10 cellular contexts compared by ENCODE assay signal in the genomic region with DNA sequence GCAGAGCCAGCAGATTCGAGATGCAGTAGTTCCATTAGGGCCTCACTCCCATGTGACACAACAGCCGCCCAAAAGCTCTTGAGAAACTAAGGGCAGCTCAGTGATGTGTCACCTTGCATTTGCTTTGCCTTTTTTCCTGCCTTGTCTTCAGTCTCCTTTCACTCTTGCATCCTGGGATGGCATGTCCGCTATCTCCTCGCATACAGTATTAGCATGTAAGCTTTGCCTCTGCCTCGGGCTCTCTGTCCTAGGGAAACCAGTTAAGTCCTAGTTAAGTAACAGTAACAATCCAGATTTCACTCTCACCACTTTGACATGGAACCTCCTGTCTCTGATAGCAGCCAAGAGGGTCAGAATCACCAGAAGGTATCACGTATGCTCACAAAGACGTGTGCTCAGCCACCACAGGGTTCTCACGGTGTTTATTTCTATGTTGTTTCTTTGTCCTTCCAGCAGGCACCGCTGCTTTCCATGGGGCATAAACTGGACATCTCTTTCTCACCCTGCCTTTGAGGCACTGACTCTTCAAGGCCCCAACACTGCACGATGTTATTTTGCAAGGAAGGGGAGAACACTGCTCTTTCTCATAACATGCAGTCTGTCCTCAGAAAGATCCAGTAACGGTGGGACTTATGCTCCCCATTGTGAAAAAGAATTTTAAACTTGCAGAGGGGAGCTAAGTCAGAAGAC. TPM values are rescaled to one million over a fixed set of nuclear protein-coding genes. Genes with fewer than 3 reads are reported as not detected.
DNase-seq lines count a peak whose midpoint lies in the region; ATAC-seq, FAIRE-seq and TF ChIP-seq lines count a peak whose summit lies in the region.
"Had no signal": no experiment of that assay in that cellular context is flagged by ENCODE, and none has a peak within 500 bp of the region (broad histone marks: within the 10 kb centered on the region; RNA-seq: fewer than 3 reads in every experiment).

No MANE protein-coding gene starts in this region.

- no peaks in the 10 kb centered on the region for H3K9me3 ChIP-seq in mesenchymal stem cell (ENCODE audit: control insufficient read depth, low read length)
- H3K9me3 ChIP-seq in HAP-1 = no peaks in the 10 kb centered on the region
- H3K9me3 ChIP-seq in CD4-positive, alpha-beta memory T cell (ENCODE audit: control insufficient read depth in 1 of 2, low read length in 2 of 2) = no peaks in the 10 kb centered on the region
- peaks cover 11% of the 10 kb centered on the region for H3K9me3 ChIP-seq in HepG2 (ENCODE audit: low read length)

- H3K18ac ChIP-seq in mesenchymal stem cell (ENCODE audit: low read depth in 1 of 2, low read length in 2 of 2) = peak overlapping the region; percentile 8 to 79

- H3K14ac ChIP-seq in mesenchymal stem cell (ENCODE audit: low read length in 2 of 2) = peak overlapping the region in 1 of 2 experiments; percentile 55

- TF ChIP-seq EP300 in HepG2 (IDR thresholded peaks at IDR 0.05; ENCODE audit: low read depth in 2 of 2, low read length in 2 of 2) (no peak), HepG2 (CRISPR knock-in tag; IDR thresholded peaks at IDR 0.05; ENCODE audit: borderline replicate concordance) (no peak)

- H2BK15ac ChIP-seq in mesenchymal stem cell (ENCODE audit: low read depth, poor library complexity, severe bottlenecking) = peak overlapping the region; percentile 65

- no peak overlapping the region for H3K4me3 Mint-ChIP-seq in CD4-positive, alpha-beta memory T cell
- H3K4me3 Mint-ChIP-seq: T-cell had no signal

- H3K4me3 ChIP-seq in epithelial cell of esophagus (ENCODE audit: low read length) (no peak overlapping the region), mesenchymal stem cell (ENCODE audit: insufficient read depth in 1 of 2, low read depth in 1 of 2, low read length in 2 of 2) (no peak overlapping the region), urinary bladder (ENCODE audit: low read depth, low read length) (no peak overlapping the region), HAP-1 (no peak overlapping the region), HepG2 (replicated peaks in 1 of 3; ENCODE audit: insufficient read depth in 1 of 3, low read depth in 2 of 3, low read length in 3 of 3) (no peak overlapping the region)
- H3K4me3 ChIP-seq in CD4-positive, alpha-beta memory T cell (ENCODE audit: low read length in 2 of 2) = no peak overlapping the region

- CTCF ChIA-PET in RWPE1 (lab: Yijun Ruan, JAX) = no interaction called here
- CTCF ChIA-PET in CD4-positive, alpha-beta memory T cell (lab: Charles Lee; ENCODE audit: partially characterized antibody) = no interaction called here
- CTCF ChIA-PET in HepG2 (lab: Yijun Ruan, JAX; ENCODE audit: low intra/inter-chr PET ratio, low total read pairs) = no interaction called here

- H3K27ac Mint-ChIP-seq in CD4-positive, alpha-beta memory T cell = no peak overlapping the region
- H3K27ac Mint-ChIP-seq: T-cell had no signal

- intact Hi-C loops in CD4-positive, alpha-beta memory T cell (cut with micrococcal nuclease) = no loop called here
- intact Hi-C loops in HepG2 (cut with micrococcal nuclease; ENCODE audit: unreplicated experiment) = no loop called here

- DNase-seq in RWPE1 (ENCODE audit: low spot score) (no peak), epithelial cell of esophagus (ENCODE audit: low read depth) (peak; percentile 22), mesenchymal stem cell (no peak), HAP-1 (ENCODE audit: low spot score in 2 of 2) (no peak), MV-4-11 (lab: John Stamatoyannopoulos, UW) (no peak), HepG2 (ENCODE audit: low spot score) (no peak)
- DNase-seq in CD4-positive, alpha-beta memory T cell = no peak
- DNase-seq: T-cell had no signal

- no peak overlapping the region for H3K4me2 ChIP-seq in mesenchymal stem cell (ENCODE audit: low read length, poor library complexity, severe bottlenecking)
- no peak overlapping the region for H3K4me2 ChIP-seq in HepG2 (ENCODE audit: low read depth, low read length)

- peaks cover 0 to 4% (median 0%) of the 10 kb centered on the region in 8 donors for H3K9me3 Mint-ChIP-seq in CD4-positive, alpha-beta memory T cell
- H3K9me3 Mint-ChIP-seq: T-cell had no signal

- in situ Hi-C loops in HAP-1 (cut with MboI; ENCODE audit: low sequenced_read_pairs) (no loop called here), HepG2 (cut with HindIII; ENCODE audit: extremely low pct_ligation_motif_present, low pct_unique_long_range_greater_than_20kb) (no loop called here)

- H3K27ac ChIP-seq in RWPE1 = peak overlapping the region; percentile 89
- peak overlapping the region; percentile 97 for H3K27ac ChIP-seq in mesenchymal stem cell (ENCODE audit: low read length, poor library complexity, severe bottlenecking)
- peak overlapping the region; percentile 69 for H3K27ac ChIP-seq in urinary bladder (ENCODE audit: low read depth)
- H3K27ac ChIP-seq in CD4-positive, alpha-beta memory T cell (ENCODE audit: low read depth, low read length) = no peak overlapping the region
- H3K27ac ChIP-seq in HepG2 (ENCODE audit: extremely low read length, insufficient read depth, low read length) = no peak overlapping the region

- no peaks in the 10 kb centered on the region for H4K20me1 ChIP-seq in HepG2 (ENCODE audit: insufficient read depth, low read length)

- no peaks in the 10 kb centered on the region for H3K79me2 ChIP-seq in HepG2 (ENCODE audit: insufficient read depth, low read length)

- H3K27me3 ChIP-seq in mesenchymal stem cell (ENCODE audit: control insufficient read depth in 1 of 2, insufficient read depth in 1 of 2, low read length in 2 of 2) (no peaks in the 10 kb centered on the region), HAP-1 (ENCODE audit: low read depth) (no peaks in the 10 kb centered on the region), HepG2 (ENCODE audit: control insufficient read depth in 1 of 2, insufficient read depth in 2 of 2, low read length in 2 of 2) (no peaks in the 10 kb centered on the region)
- H3K27me3 ChIP-seq in CD4-positive, alpha-beta memory T cell (ENCODE audit: insufficient read depth, low read length) = no peaks in the 10 kb centered on the region

- no peak for TF ChIP-seq RAD21 in HepG2 (CRISPR knock-in tag; IDR thresholded peaks at IDR 0.05)

- H3K23ac ChIP-seq in mesenchymal stem cell (ENCODE audit: low read length in 2 of 2) = no peak overlapping the region

- H3K36me3 ChIP-seq in mesenchymal stem cell (ENCODE audit: control insufficient read depth in 1 of 2, insufficient read depth in 2 of 2, low read depth in 1 of 2, low read length in 2 of 2) (no peaks in the 10 kb centered on the region), urinary bladder (ENCODE audit: insufficient read depth) (no peaks in the 10 kb centered on the region), HAP-1 (replicated peaks) (no peaks in the 10 kb centered on the region), HepG2 (replicated peaks in 1 of 2; ENCODE audit: control insufficient read depth in 1 of 2, insufficient read depth in 2 of 2, low read length in 2 of 2) (no peaks in the 10 kb centered on the region)
- no peaks in the 10 kb centered on the region for H3K36me3 ChIP-seq in CD4-positive, alpha-beta memory T cell (ENCODE audit: insufficient read depth, low read length)

- TF ChIP-seq POLR2A in HepG2 (IDR thresholded peaks at IDR 0.05; ENCODE audit: insufficient read depth in 1 of 2, low read depth in 2 of 2, low read length in 2 of 2) = no peak

- H2AK5ac ChIP-seq in mesenchymal stem cell (ENCODE audit: low read length, severe bottlenecking) = peak overlapping the region; percentile 97

- H2BK120ac ChIP-seq in mesenchymal stem cell (ENCODE audit: low read depth, low read length) = peak overlapping the region; percentile 96

- FAIRE-seq in HepG2 (lab: Jason Lieb, UNC) = no peak

- no peaks in the 10 kb centered on the region for H3K36me3 Mint-ChIP-seq in CD4-positive, alpha-beta memory T cell
- H3K36me3 Mint-ChIP-seq: T-cell had no signal

- no TSS peak for BruUV-seq in HepG2 (replicated peaks; lab: Mats Ljungman, UMichigan)

- H3K9ac ChIP-seq in mesenchymal stem cell (ENCODE audit: low read length) = peak overlapping the region; percentile 72
- H3K9ac ChIP-seq in HepG2 (ENCODE audit: insufficient read depth, low read depth, low read length) = no peak overlapping the region

- H4K91ac ChIP-seq in mesenchymal stem cell (ENCODE audit: low read length) = peak overlapping the region; percentile 71

- H3K79me1 ChIP-seq in mesenchymal stem cell (replicated peaks; ENCODE audit: low read length, poor library complexity, severe bottlenecking) = no peaks in the 10 kb centered on the region

- peak overlapping the region; percentile 11 to 76 for H2BK12ac ChIP-seq in mesenchymal stem cell (ENCODE audit: low read length in 2 of 2)

- peak overlapping the region; percentile 43 to 92 for H3K4ac ChIP-seq in mesenchymal stem cell (ENCODE audit: low read depth in 1 of 2, low read length in 2 of 2)

- ATAC-seq in HepG2 = no peak
- ATAC-seq: T-cell had no signal

- peak overlapping the region; percentile 54 for H2BK5ac ChIP-seq in mesenchymal stem cell (ENCODE audit: low read depth, low read length, poor library complexity, severe bottlenecking)

- peak overlapping the region; percentile 89 for H4K8ac ChIP-seq in mesenchymal stem cell (ENCODE audit: low read length)

- H3K4me1 Mint-ChIP-seq in CD4-positive, alpha-beta memory T cell = no peaks in the 10 kb centered on the region
- H3K4me1 Mint-ChIP-seq: T-cell had no signal

- H3K4me1 ChIP-seq in mesenchymal stem cell (ENCODE audit: control insufficient read depth, insufficient read depth, low read depth, low read length) = peaks cover 20% of the 10 kb centered on the region
- H3K4me1 ChIP-seq in urinary bladder (ENCODE audit: insufficient read depth) = no peaks in the 10 kb centered on the region
- peaks cover 36% of the 10 kb centered on the region for H3K4me1 ChIP-seq in HAP-1
- H3K4me1 ChIP-seq in CD4-positive, alpha-beta memory T cell (ENCODE audit: insufficient read depth, low read length) = no peaks in the 10 kb centered on the region
- peaks cover 45% of the 10 kb centered on the region for H3K4me1 ChIP-seq in HepG2 (ENCODE audit: insufficient read depth, low read length)

- H2AFZ ChIP-seq in mesenchymal stem cell (ENCODE audit: low read depth, low read length) (peak overlapping the region; percentile 21), HepG2 (ENCODE audit: low read length) (no peak overlapping the region)

- TF ChIP-seq CTCF in RWPE1 (conservative IDR thresholded peaks at IDR 0.05; ENCODE audit: low read depth) = no peak
- TF ChIP-seq CTCF in epithelial cell of esophagus (IDR thresholded peaks at IDR 0.05; ENCODE audit: insufficient read depth, low read depth, low read length, missing control alignments) = no peak
- TF ChIP-seq CTCF in HepG2 (CRISPR knock-in tag; IDR thresholded peaks at IDR 0.05) = no peak

- H3K27me3 Mint-ChIP-seq in CD4-positive, alpha-beta memory T cell = peaks cover 3% of the 10 kb centered on the region in 2 donors

- POLR2A ChIA-PET in RWPE1 (lab: Yijun Ruan, JAX; ENCODE audit: low non-redundant PET) = no interaction called here
- POLR2A ChIA-PET in CD4-positive, alpha-beta memory T cell (lab: Charles Lee; ENCODE audit: partially characterized antibody) = no interaction called here
- POLR2A ChIA-PET in HepG2 (lab: Yijun Ruan, JAX) = no interaction called here

- 60% methylated on average over 11 of the region's 11 CpGs for WGBS in mesenchymal stem cell
- 70% methylated on average over 11 of the region's 11 CpGs for whole genome bisulfite sequencing in urinary bladder
- 92% methylated on average over 11 of the region's 11 CpGs for WGBS in HepG2 (ENCODE audit: low lambda C conversion rate)

RNA-seq across cellular contexts. Expression of gene SORBS2, which starts 26.7 kb away (rescaled TPM):
- polyA plus RNA-seq in mesenchymal stem cell (2013, experiment 1 of 2) = 3.0 TPM
- polyA plus RNA-seq in mesenchymal stem cell (2013, experiment 2 of 2) = 4.4 TPM
- 83.4 TPM for total RNA-seq in urinary bladder
- 493 TPM for polyA plus RNA-seq in urinary bladder
- not detected for total RNA-seq in CD4-positive, alpha-beta memory T cell
- polyA plus RNA-seq in CD4-positive, alpha-beta memory T cell = not detected
- total RNA-seq in HepG2 (2016; rRNA removed; fragmentation: Illumina TruSeq; extraction: Trizol) = 25.0 and 29.0 TPM in 2 replicates
- total RNA-seq in HepG2 (2016; cell fraction: cytosol; rRNA removed; fragmentation: Illumina TruSeq; extraction: Trizol; ENCODE audit: low read depth) = 7.2 and 7.3 TPM in 2 replicates
- total RNA-seq in HepG2 (2016; cell fraction: insoluble cytoplasmic fraction; rRNA removed; fragmentation: Illumina TruSeq; extraction: Trizol) = 26.0 and 26.2 TPM in 2 replicates
- total RNA-seq in HepG2 (2016; cell fraction: membrane; rRNA removed; fragmentation: Illumina TruSeq; extraction: Trizol) = 12.8 and 16.4 TPM in 2 replicates
- total RNA-seq in HepG2 (2016; cell fraction: nucleus; rRNA removed; fragmentation: Illumina TruSeq; extraction: Trizol) = 62.8 and 62.9 TPM in 2 replicates
- 55.9 and 80.5 TPM in 2 replicates for polyA plus RNA-seq in HepG2 (2011; rRNA removed)
- polyA plus RNA-seq in HepG2 (2011; cell fraction: cytosol; rRNA removed) = 38.4 and 48.7 TPM in 2 replicates
- 61.7 and 83.9 TPM in 2 replicates for polyA plus RNA-seq in HepG2 (2011; cell fraction: nucleus; rRNA removed)
- polyA plus RNA-seq in HepG2 (2012) = 34.7 and 45.4 TPM in 2 replicates
- polyA plus RNA-seq in HepG2 (2016; cell fraction: cytosol; fragmentation: Illumina TruSeq; extraction: Trizol; ENCODE audit: low read depth) = 1.7 and 2.6 TPM in 2 replicates
- 29.6 and 32.7 TPM in 2 replicates for polyA plus RNA-seq in HepG2 (2016; cell fraction: insoluble cytoplasmic fraction; fragmentation: Illumina TruSeq; extraction: Trizol; ENCODE audit: low read depth)
- 9.9 and 11.6 TPM in 2 replicates for polyA plus RNA-seq in HepG2 (2016; cell fraction: membrane; fragmentation: Illumina TruSeq; extraction: Trizol; ENCODE audit: low read depth)
- 27.2 and 29.5 TPM in 2 replicates for polyA plus RNA-seq in HepG2 (2016; cell fraction: nucleus; fragmentation: Illumina TruSeq; extraction: Trizol; ENCODE audit: insufficient read depth, low read depth)
- 11.3 and 137 TPM in 2 replicates for polyA minus RNA-seq in HepG2 (2011; rRNA and poly(A)+ RNA removed; ENCODE audit: low replicate concordance)
- 39.1 and 42.7 TPM in 2 replicates for polyA minus RNA-seq in HepG2 (2011; cell fraction: cytosol; rRNA and poly(A)+ RNA removed)
- 166 and 180 TPM in 2 replicates for polyA minus RNA-seq in HepG2 (2011; cell fraction: nucleus; rRNA and poly(A)+ RNA removed)
- total RNA-seq: activated CD8-positive, alpha-beta memory T cell treated with anti-CD3 and anti-CD28 coated beads for 36 hours had no signal

Comparison
In these comparisons a context has a peak if more than half of its experiments do, and no peak if none do; other contexts are left out.
1. H3K27ac ChIP-seq: peak in RWPE1 (single experiment), mesenchymal stem cell (single experiment) and urinary bladder (single experiment); none in CD4-positive, alpha-beta memory T cell (single experiment) and HepG2 (single experiment).
2. RNA of gene SORBS2, which starts 26.7 kb away (total RNA-seq): 83.4 TPM in urinary bladder (single experiment) and 7.2 to 62.9 TPM in HepG2; not detected in CD4-positive, alpha-beta memory T cell; every median in the first group is over 4 times any median in the second.